1 cellular context compared by ENCODE assay signal in genomic region chr5:168315991-168316578, GRCh38.
TF ChIP-seq lines count a peak whose summit lies in the region.

No MANE protein-coding gene starts in this region.

TF ChIP-seq in HepG2, 621 proteins besides CTCF, POLR2A, EP300 and RAD21 (continued from another document and continues in another):
- TF ChIP-seq TEAD3 (CRISPR knock-in tag; optimal IDR thresholded peaks at IDR 0.05; ENCODE audit: borderline replicate concordance) (peak; percentile 7), RARA (CRISPR knock-in tag; IDR thresholded peaks at IDR 0.05) (peak; percentile 45), ZNF687 (CRISPR knock-in tag; IDR thresholded peaks at IDR 0.05) (peak; percentile 46), GATA4 (IDR thresholded peaks at IDR 0.05; ENCODE audit: borderline replicate concordance, low read depth) (no peak), MIER3 (CRISPR knock-in tag; IDR thresholded peaks at IDR 0.05; ENCODE audit: borderline replicate concordance) (no peak), ZNF782 (CRISPR knock-in tag; IDR thresholded peaks at IDR 0.05; ENCODE audit: borderline replicate concordance) (no peak), NCOA2 (CRISPR knock-in tag; IDR thresholded peaks at IDR 0.05) (peak; percentile 68; the same call in 1 of the 2 replicates), REXO4 (CRISPR knock-in tag; IDR thresholded peaks at IDR 0.05; ENCODE audit: borderline replicate concordance) (no peak), CBX5 (CRISPR knock-in tag; IDR thresholded peaks at IDR 0.05; ENCODE audit: borderline replicate concordance) (no peak), FOXA3 (CRISPR knock-in tag; IDR thresholded peaks at IDR 0.05) (peak; percentile 57), ZNF605 (CRISPR knock-in tag; IDR thresholded peaks at IDR 0.05) (0 out of 2 replicates have a peak, but pooled peaks have one; percentile 19), HIC2 (CRISPR knock-in tag; IDR thresholded peaks at IDR 0.05; ENCODE audit: low read depth) (no peak), SALL1 (CRISPR knock-in tag; IDR thresholded peaks at IDR 0.05) (peak; percentile 49), KDM5A (IDR thresholded peaks at IDR 0.05; ENCODE audit: borderline replicate concordance, low read length) (no peak), ZNF264 (CRISPR knock-in tag; IDR thresholded peaks at IDR 0.05) (no peak), GFI1 (CRISPR knock-in tag; IDR thresholded peaks at IDR 0.05; ENCODE audit: borderline replicate concordance) (no peak), ZNF337 (CRISPR knock-in tag; IDR thresholded peaks at IDR 0.05; ENCODE audit: borderline replicate concordance, low read depth) (no peak), ZNF652 (CRISPR knock-in tag; IDR thresholded peaks at IDR 0.05; ENCODE audit: borderline replicate concordance, low read depth) (no peak), KDM1A (CRISPR knock-in tag; IDR thresholded peaks at IDR 0.05) (no peak), XRCC5 (optimal IDR thresholded peaks at IDR 0.05; ENCODE audit: low read length) (peak; percentile 35), ZNF574 (CRISPR knock-in tag; IDR thresholded peaks at IDR 0.05) (0 out of 2 replicates have a peak, but pooled peaks have one; percentile 19), RXRB (CRISPR knock-in tag; IDR thresholded peaks at IDR 0.05; ENCODE audit: borderline replicate concordance) (0 out of 2 replicates have a peak, but pooled peaks have one; percentile 7), SP4 (CRISPR knock-in tag; IDR thresholded peaks at IDR 0.05) (no peak), SOX5 (CRISPR knock-in tag; IDR thresholded peaks at IDR 0.05; ENCODE audit: borderline replicate concordance) (peak; percentile 22; the same call in 1 of the 2 replicates), HNF1B (CRISPR knock-in tag; IDR thresholded peaks at IDR 0.05) (peak; percentile 42; the same call in 1 of the 2 replicates), ZNF672 (CRISPR knock-in tag; IDR thresholded peaks at IDR 0.05) (no peak), FOXP4 (CRISPR knock-in tag; IDR thresholded peaks at IDR 0.05) (peak; percentile 60), NCOR1 (IDR thresholded peaks at IDR 0.05; ENCODE audit: borderline replicate concordance, low read length) (peak; percentile 39; the same call in 1 of the 2 replicates), HMG20A (CRISPR knock-in tag; IDR thresholded peaks at IDR 0.05; ENCODE audit: borderline replicate concordance) (0 out of 2 replicates have a peak, but pooled peaks have one; percentile 45), SOX13 (IDR thresholded peaks at IDR 0.05) (no peak), SOX13 (CRISPR knock-in tag; conservative IDR thresholded peaks at IDR 0.05 in 1 of 2, IDR thresholded peaks at IDR 0.05 in 1 of 2) (peak in 1 of 2 experiments; percentile 62; a peak in 1 of 4 replicates), HDAC2 (CRISPR knock-in tag; IDR thresholded peaks at IDR 0.05) (peak; percentile 28; the same call in 1 of the 2 replicates), POGZ (CRISPR knock-in tag; IDR thresholded peaks at IDR 0.05) (no peak), TARDBP (CRISPR knock-in tag; IDR thresholded peaks at IDR 0.05) (peak; percentile 57; the same call in 1 of the 2 replicates), FOSL2 (CRISPR knock-in tag; IDR thresholded peaks at IDR 0.05) (peak; percentile 40), GATAD2A (CRISPR knock-in tag; IDR thresholded peaks at IDR 0.05) (peak; percentile 64), FOXK2 (IDR thresholded peaks at IDR 0.05) (no peak), ZBTB7B (CRISPR knock-in tag; IDR thresholded peaks at IDR 0.05) (no peak; the same call in 1 of the 2 replicates), ZNF780A (CRISPR knock-in tag; IDR thresholded peaks at IDR 0.05) (no peak), IKZF5 (CRISPR knock-in tag; IDR thresholded peaks at IDR 0.05) (no peak), ZNF737 (CRISPR knock-in tag; IDR thresholded peaks at IDR 0.05; ENCODE audit: borderline replicate concordance) (no peak), ZNF292 (CRISPR knock-in tag; IDR thresholded peaks at IDR 0.05; ENCODE audit: borderline replicate concordance, low read depth) (peak; percentile 29; the same call in 1 of the 2 replicates), SAP130 (CRISPR knock-in tag; IDR thresholded peaks at IDR 0.05; ENCODE audit: low read depth) (peak; percentile 57), RERE (CRISPR knock-in tag; IDR thresholded peaks at IDR 0.05; ENCODE audit: low read depth) (0 out of 2 replicates have a peak, but pooled peaks have one; percentile 23), ZNF839 (CRISPR knock-in tag; IDR thresholded peaks at IDR 0.05; ENCODE audit: borderline replicate concordance) (no peak), ESRRA (CRISPR knock-in tag; IDR thresholded peaks at IDR 0.05; ENCODE audit: low read depth) (no peak)
